In the genomic region with DNA sequence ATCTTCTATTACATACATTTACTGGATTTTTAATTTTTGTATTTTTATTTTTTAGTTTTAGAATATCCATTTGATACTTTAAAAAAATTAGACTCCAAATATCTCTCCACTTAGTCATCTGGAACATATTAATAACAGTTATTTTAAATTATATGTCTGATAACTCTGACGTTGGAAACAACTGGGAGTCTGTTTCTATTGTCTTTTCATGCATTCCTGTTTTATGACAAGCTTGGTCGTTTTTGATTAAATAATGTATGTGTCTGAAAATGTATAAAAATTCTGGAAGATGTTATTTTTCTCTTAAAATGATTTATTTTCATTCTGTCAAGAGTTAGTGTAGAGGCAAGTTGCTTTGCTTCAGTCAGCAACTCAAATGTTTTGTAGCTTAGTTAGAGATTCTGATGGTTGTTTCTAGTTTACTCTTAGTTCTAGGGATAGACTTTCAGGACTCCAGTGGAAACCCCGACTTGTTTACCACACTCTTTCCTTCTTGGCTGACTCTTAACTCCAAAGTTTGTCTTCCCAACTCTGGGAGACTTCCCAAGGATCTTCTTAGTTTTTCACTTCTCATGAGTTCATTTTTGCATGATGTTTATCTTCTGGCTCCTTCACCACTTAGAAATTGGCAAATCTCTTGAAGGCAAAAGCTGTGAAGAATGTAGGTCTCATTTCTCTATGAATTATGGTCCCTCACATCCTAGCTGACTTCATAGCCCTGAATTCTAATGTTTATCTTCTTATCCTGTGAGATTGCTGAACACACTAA, we compare ENCODE assay signal across 26 cellular contexts.
DNase-seq lines count a peak whose midpoint lies in the region; ATAC-seq and TF ChIP-seq lines count a peak whose summit lies in the region.
"Had no signal": no experiment of that assay in that cellular context is flagged by ENCODE, and none has a peak within 500 bp of the region (broad histone marks: within the 10 kb centered on the region; RNA-seq: fewer than 3 reads in every experiment).

No MANE protein-coding gene starts in this region.

- DNase-seq in heart left ventricle (no peak), Right ventricle myocardium inferior (ENCODE audit: missing footprints) (no peak), dermis blood vessel endothelial cell (peak; percentile 1), mesenchymal stem cell (peak; percentile 29), GM20000 (ENCODE audit: low spot score) (no peak), MV-4-11 (lab: John Stamatoyannopoulos, UW) (no peak), colonic mucosa (no peak)
- DNase-seq: 8988T; activated B cell treated with CpG ODN at 0.5 μM for 24 hours; activated CD8-positive, alpha-beta T cell treated with anti-CD3 and anti-CD28 coated beads, Interleukin-2, amount 10 ng/mL, durations not matched to agents 7 days and 5 days; activated naive CD4-positive, alpha-beta T cell treated with anti-CD3 and anti-CD28 coated beads, Interleukin-2, amount 50 U/mL, for 16 hours; activated T-cell treated with anti-CD3 and anti-CD28 coated beads, Interleukin-2, amount 50 U/mL, for 4 hours; CD4-positive, CD25-positive, alpha-beta regulatory T cell; DMS 273 treated with DMSO at 0.1 percent for 48 hours; GF-D8; H9; head of caudate nucleus; lower lobe of right lung; NCI-H1436; NCI-H774; ovary; sigmoid colon; stimulated activated CD4-positive, alpha-beta T cell treated with anti-CD3 and anti-CD28 coated beads, Interleukin-1b, Interleukin-23, amount 100 ng/mL, for 48 hours; stimulated activated naive CD4-positive, alpha-beta T cell had no signal

- H3K18ac ChIP-seq in mesenchymal stem cell (ENCODE audit: low read depth in 1 of 2, low read length in 2 of 2) = no peak overlapping the region

- H3K9ac ChIP-seq in mesenchymal stem cell (ENCODE audit: low read length) = no peak overlapping the region
- H3K9ac ChIP-seq in colonic mucosa (ENCODE audit: low read depth in 2 of 2, low read length in 2 of 2) = no peak overlapping the region

- H3K4me2 ChIP-seq in mesenchymal stem cell (ENCODE audit: low read length, poor library complexity, severe bottlenecking) = no peak overlapping the region

- H2BK12ac ChIP-seq in mesenchymal stem cell (ENCODE audit: low read length in 2 of 2) = no peak overlapping the region

- H2BK5ac ChIP-seq in mesenchymal stem cell (ENCODE audit: low read depth, low read length, poor library complexity, severe bottlenecking) = no peak overlapping the region

- H2BK120ac ChIP-seq in mesenchymal stem cell (ENCODE audit: low read depth, low read length) = no peak overlapping the region

- H3K27ac ChIP-seq in heart left ventricle (peak overlapping the region in 9 of 12 donors; percentile 3 to 71 (median 32)), mesenchymal stem cell (ENCODE audit: low read length, poor library complexity, severe bottlenecking) (no peak overlapping the region), colonic mucosa (no peak overlapping the region)
- H3K27ac ChIP-seq: lower lobe of right lung, ovary had no signal

- intact Hi-C loops in heart left ventricle (cut with DNase I) (no loop called here), Right ventricle myocardium inferior (cut with DNase I) (no loop called here), colonic mucosa (cut with DNase I) (no loop called here)

- no peaks in the 10 kb centered on the region for H3K27me3 ChIP-seq in heart left ventricle
- no peaks in the 10 kb centered on the region for H3K27me3 ChIP-seq in mesenchymal stem cell (ENCODE audit: control insufficient read depth in 1 of 2, insufficient read depth in 1 of 2, low read length in 2 of 2)
- H3K27me3 ChIP-seq in colonic mucosa = no peaks in the 10 kb centered on the region
- H3K27me3 ChIP-seq: ovary, sigmoid colon, tibial nerve had no signal

- H3K4ac ChIP-seq in mesenchymal stem cell (ENCODE audit: low read depth in 1 of 2, low read length in 2 of 2) = no peak overlapping the region

- no peak for TF ChIP-seq POLR2A in heart left ventricle (IDR thresholded peaks at IDR 0.05)

- H3K23ac ChIP-seq in mesenchymal stem cell (ENCODE audit: low read length in 2 of 2) = no peak overlapping the region

- no peak overlapping the region for H2AFZ ChIP-seq in mesenchymal stem cell (ENCODE audit: low read depth, low read length)

- H4K91ac ChIP-seq in mesenchymal stem cell (ENCODE audit: low read length) = no peak overlapping the region

- H3K4me1 ChIP-seq in heart left ventricle (peaks cover 0 to 28% (median 10%) of the 10 kb centered on the region in 12 donors), mesenchymal stem cell (ENCODE audit: control insufficient read depth, insufficient read depth, low read depth, low read length) (no peaks in the 10 kb centered on the region), colonic mucosa (no peaks in the 10 kb centered on the region)
- H3K4me1 ChIP-seq: lower lobe of right lung had no signal

- no peak overlapping the region for H4K8ac ChIP-seq in mesenchymal stem cell (ENCODE audit: low read length)

- no peak overlapping the region for H3K14ac ChIP-seq in mesenchymal stem cell (ENCODE audit: low read length in 2 of 2)

- H3K9me3 ChIP-seq in heart left ventricle (no peaks in the 10 kb centered on the region), mesenchymal stem cell (ENCODE audit: control insufficient read depth, low read length) (no peaks in the 10 kb centered on the region), colonic mucosa (no peaks in the 10 kb centered on the region)
- H3K9me3 ChIP-seq: lower lobe of right lung, ovary, sigmoid colon, tibial nerve had no signal

- H3K4me3 ChIP-seq in heart left ventricle = no peak overlapping the region
- H3K4me3 ChIP-seq in mesenchymal stem cell (ENCODE audit: insufficient read depth in 1 of 2, low read depth in 1 of 2, low read length in 2 of 2) = no peak overlapping the region
- no peak overlapping the region for H3K4me3 ChIP-seq in colonic mucosa
- H3K4me3 ChIP-seq: lower lobe of right lung, ovary, sigmoid colon, tibial nerve had no signal

- no peaks in the 10 kb centered on the region for H3K79me1 ChIP-seq in mesenchymal stem cell (replicated peaks; ENCODE audit: low read length, poor library complexity, severe bottlenecking)

- 44 to 50% (median 48%) methylated on average over 3 of the region's 3 CpGs for WGBS in heart left ventricle, 4 donors
- 67% methylated on average over 3 of the region's 3 CpGs for WGBS in mesenchymal stem cell

- peaks cover 0 to 10% (median 2%) of the 10 kb centered on the region in 9 donors for H3K36me3 ChIP-seq in heart left ventricle
- no peaks in the 10 kb centered on the region for H3K36me3 ChIP-seq in mesenchymal stem cell (ENCODE audit: control insufficient read depth in 1 of 2, insufficient read depth in 2 of 2, low read depth in 1 of 2, low read length in 2 of 2)
- H3K36me3 ChIP-seq in colonic mucosa = no peaks in the 10 kb centered on the region
- H3K36me3 ChIP-seq: lower lobe of right lung, ovary, sigmoid colon had no signal

- no peak overlapping the region for H2BK15ac ChIP-seq in mesenchymal stem cell (ENCODE audit: low read depth, poor library complexity, severe bottlenecking)

- peak in 2 of 4 donors; percentile 7 to 31 for ATAC-seq in heart left ventricle
- ATAC-seq in Right ventricle myocardium inferior = no peak
- ATAC-seq in HG02610 (IDR thresholded peaks at IDR 0.05; ENCODE audit: unreplicated experiment) = no peak
- ATAC-seq: activated CD8-positive, alpha-beta T cell treated with anti-CD3 and anti-CD28 coated beads, Interleukin-2, amount 10 ng/mL, durations not matched to agents 7 days and 5 days; activated T-cell treated with anti-CD3 and anti-CD28 coated beads, Interleukin-2, amount 50 U/mL, for 4 hours; lower lobe of right lung had no signal

- H2AK5ac ChIP-seq in mesenchymal stem cell (ENCODE audit: low read length, severe bottlenecking) = no peak overlapping the region

- TF ChIP-seq CTCF in heart left ventricle (IDR thresholded peaks at IDR 0.05) = no peak
- no peak for TF ChIP-seq CTCF in GM20000 (IDR thresholded peaks at IDR 0.05; ENCODE audit: extremely low read depth, missing control alignments)
- TF ChIP-seq CTCF in colonic mucosa (IDR thresholded peaks at IDR 0.05) = no peak

Comparison
In these comparisons a context has a peak if more than half of its experiments do, and no peak if none do; other contexts are left out.
1. DNase-seq: peak in dermis blood vessel endothelial cell (single experiment) and mesenchymal stem cell (single experiment); none in heart left ventricle (0 of 5), Right ventricle myocardium inferior (single experiment), GM20000 (single experiment), MV-4-11 (single experiment) and colonic mucosa (single experiment).
2. H3K27ac ChIP-seq: peak in heart left ventricle (9 of 12); none in mesenchymal stem cell (single experiment) and colonic mucosa (single experiment).